Comparison of ENCODE assay signal across 7 cellular contexts in the genomic region with DNA sequence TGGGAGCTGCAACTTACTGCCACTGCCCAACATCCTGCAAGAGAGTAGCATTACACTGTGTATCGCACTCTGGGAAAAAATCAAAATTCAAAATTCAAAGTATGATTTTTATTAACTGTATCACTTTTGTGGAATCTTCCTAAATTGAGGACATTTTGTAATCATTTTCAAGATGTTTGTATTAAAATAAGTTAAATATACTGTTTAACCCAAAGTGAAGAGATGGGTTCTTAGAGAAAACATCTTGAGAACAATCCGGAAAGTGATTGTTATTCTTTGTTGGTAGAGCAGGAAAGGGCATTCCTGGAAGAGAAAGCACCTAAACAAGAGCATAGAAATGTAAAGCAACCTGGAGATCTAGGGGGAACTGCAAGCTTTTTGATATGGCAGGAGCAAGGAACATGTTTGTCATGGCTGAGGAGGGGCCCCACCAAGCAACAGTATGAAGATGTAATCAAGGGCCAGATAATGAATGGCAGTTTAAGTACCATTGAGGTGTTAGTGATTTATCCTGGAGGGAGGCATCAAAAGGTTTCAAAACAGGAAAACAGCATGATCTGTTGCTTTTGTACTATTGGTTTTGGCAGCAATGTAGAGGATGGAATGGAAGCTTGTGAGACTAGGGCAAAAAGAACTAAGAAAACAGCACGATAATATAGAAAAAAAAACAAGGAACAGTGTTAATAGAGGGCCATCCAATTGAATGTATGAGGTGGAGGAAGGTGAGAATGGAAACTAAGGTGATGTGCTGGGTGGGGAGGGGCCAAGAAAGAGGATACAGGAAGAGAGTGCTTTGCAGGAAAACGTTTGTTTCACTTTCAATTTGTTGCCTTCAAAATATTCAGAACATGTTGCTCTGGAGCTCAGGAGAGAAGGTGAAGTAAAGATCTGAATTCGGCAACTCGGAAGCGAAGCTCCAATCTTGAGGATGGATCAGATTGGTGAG. TPM values are rescaled to one million over a fixed set of nuclear protein-coding genes. Genes with fewer than 3 reads are reported as not detected.
DNase-seq lines count a peak whose midpoint lies in the region; ATAC-seq and TF ChIP-seq lines count a peak whose summit lies in the region.

No MANE protein-coding gene starts in this region.

- H3K4me1 Mint-ChIP-seq in activated T-cell treated with anti-CD3 and anti-CD28 coated beads, Interleukin-2, amount 50 U/mL, for 72 hours (ENCODE audit: low read depth) = peaks cover 15% of the 10 kb centered on the region

- H3K9ac ChIP-seq in GM23248 (peak overlapping the region; percentile 58), smooth muscle cell (ENCODE audit: low read depth) (peak overlapping the region; percentile 29)

- peak; percentile 36 for DNase-seq in GM23248
- DNase-seq in M059J (ENCODE audit: low read depth) = peak; percentile 59
- peak; percentile 29 to 35 for DNase-seq in activated T-cell treated with anti-CD3 and anti-CD28 coated beads, Interleukin-2, amount 50 U/mL, for 72 hours
- DNase-seq in hepatocyte (ENCODE audit: low spot score) = peak; percentile 36
- DNase-seq in smooth muscle cell (lab: John Stamatoyannopoulos, UW; ENCODE audit: unreplicated experiment) = no peak
- DNase-seq in 8988T = no peak

- H2AFZ ChIP-seq in GM23248 (peak overlapping the region; percentile 92), hepatocyte (peak overlapping the region; percentile 86), smooth muscle cell (ENCODE audit: low read depth) (peak overlapping the region; percentile 79)

- H3K4me3 Mint-ChIP-seq in activated T-cell treated with anti-CD3 and anti-CD28 coated beads, Interleukin-2, amount 50 U/mL, for 72 hours = peak overlapping the region; percentile 92 to 99

- TF ChIP-seq CTCF in hepatocyte (IDR thresholded peaks at IDR 0.05; ENCODE audit: poor library complexity) (no peak), smooth muscle cell (IDR thresholded peaks at IDR 0.05; ENCODE audit: borderline replicate concordance, insufficient read depth, poor library complexity, severe bottlenecking) (no peak)

- H3K9me3 Mint-ChIP-seq in activated T-cell treated with anti-CD3 and anti-CD28 coated beads, Interleukin-2, amount 50 U/mL, for 72 hours = peaks cover 0 to 5% of the 10 kb centered on the region in 2 donors

- peak; percentile 75 for ATAC-seq in GM18499 (IDR thresholded peaks at IDR 0.05; ENCODE audit: insufficient read depth, unreplicated experiment)
- peak; percentile 79 to 86 for ATAC-seq in activated T-cell treated with anti-CD3 and anti-CD28 coated beads, Interleukin-2, amount 50 U/mL, for 72 hours (replicated peaks in 1 of 2)

- H3K36me3 Mint-ChIP-seq in activated T-cell treated with anti-CD3 and anti-CD28 coated beads, Interleukin-2, amount 50 U/mL, for 72 hours (ENCODE audit: insufficient read depth in 2 of 2) = peaks cover 3 to 4% of the 10 kb centered on the region in 2 donors

- H3K9me3 ChIP-seq in GM23248 (ENCODE audit: low read depth) (no peaks in the 10 kb centered on the region), hepatocyte (ENCODE audit: low read depth) (no peaks in the 10 kb centered on the region), smooth muscle cell (replicated peaks; ENCODE audit: low read depth) (no peaks in the 10 kb centered on the region)

- H3K4me2 ChIP-seq in GM23248 (ENCODE audit: unreplicated experiment) (peak overlapping the region; percentile 50), hepatocyte (peak overlapping the region; percentile 74), smooth muscle cell (peak overlapping the region; percentile 85)

- H3K79me2 ChIP-seq in GM23248 (ENCODE audit: insufficient read depth) (no peaks in the 10 kb centered on the region), hepatocyte (no peaks in the 10 kb centered on the region), smooth muscle cell (ENCODE audit: low read depth) (no peaks in the 10 kb centered on the region)

- in situ Hi-C loops in GM23248 (cut with MboI) = no loop called here

- H4K20me1 ChIP-seq in GM23248 (ENCODE audit: insufficient read depth) (no peaks in the 10 kb centered on the region), hepatocyte (ENCODE audit: insufficient read depth, poor library complexity, severe bottlenecking) (no peaks in the 10 kb centered on the region), smooth muscle cell (ENCODE audit: low read depth) (no peaks in the 10 kb centered on the region)

- H3K4me1 ChIP-seq in GM23248 (ENCODE audit: insufficient read depth) = peaks cover 7% of the 10 kb centered on the region; the same call in 1 of the 2 replicates
- H3K4me1 ChIP-seq in hepatocyte (ENCODE audit: insufficient read depth) = no peaks in the 10 kb centered on the region
- peaks cover 17% of the 10 kb centered on the region for H3K4me1 ChIP-seq in smooth muscle cell (ENCODE audit: low read depth)

- no peaks in the 10 kb centered on the region for H3K27me3 Mint-ChIP-seq in activated T-cell treated with anti-CD3 and anti-CD28 coated beads, Interleukin-2, amount 50 U/mL, for 72 hours (ENCODE audit: low read depth)

- peak overlapping the region; percentile 66 for H3K4me3 ChIP-seq in GM23248
- H3K4me3 ChIP-seq in hepatocyte = peak overlapping the region; percentile 18
- peak overlapping the region; percentile 54 for H3K4me3 ChIP-seq in smooth muscle cell

- no peak overlapping the region for H3K27ac ChIP-seq in GM23248
- peak overlapping the region; percentile 49 for H3K27ac ChIP-seq in hepatocyte
- H3K27ac ChIP-seq in smooth muscle cell (ENCODE audit: low read depth) = no peak overlapping the region

- WGBS in GM23248 (ENCODE audit: low coverage in 1 of 2, low lambda C conversion rate in 2 of 2, missing lambda C conversion rate in 2 of 2), 2 experiments = 51 to 54% methylated on average over 7 of the region's 7 CpGs
- 33% methylated on average over 7 of the region's 7 CpGs for WGBS in hepatocyte (ENCODE audit: low lambda C conversion rate, missing lambda C conversion rate)
- 25% methylated on average over 7 of the region's 7 CpGs for WGBS in smooth muscle cell (ENCODE audit: low lambda C conversion rate)

- H3F3A ChIP-seq in GM23248 (ENCODE audit: insufficient read depth) = no peaks in the 10 kb centered on the region
- no peaks in the 10 kb centered on the region for H3F3A ChIP-seq in smooth muscle cell (ENCODE audit: low read depth)

- peak overlapping the region; percentile 98 for H3K27ac Mint-ChIP-seq in activated T-cell treated with anti-CD3 and anti-CD28 coated beads, Interleukin-2, amount 50 U/mL, for 72 hours

- no peaks in the 10 kb centered on the region for H3K9me2 ChIP-seq in GM23248 (ENCODE audit: insufficient read depth)
- no peaks in the 10 kb centered on the region for H3K9me2 ChIP-seq in hepatocyte (replicated peaks; ENCODE audit: insufficient read depth)

- H3K36me3 ChIP-seq in GM23248 (ENCODE audit: low read depth) (no peaks in the 10 kb centered on the region), hepatocyte (replicated peaks; ENCODE audit: insufficient read depth, low read depth) (no peaks in the 10 kb centered on the region), smooth muscle cell (ENCODE audit: low read depth) (no peaks in the 10 kb centered on the region)

- no peaks in the 10 kb centered on the region for H3K27me3 ChIP-seq in GM23248 (replicated peaks; ENCODE audit: insufficient read depth)
- no peaks in the 10 kb centered on the region for H3K27me3 ChIP-seq in hepatocyte
- H3K27me3 ChIP-seq in smooth muscle cell (ENCODE audit: low read depth) = no peaks in the 10 kb centered on the region

RNA-seq across cellular contexts. Expression of a gene that starts 14.2 kb away (rescaled TPM):
- total RNA-seq in GM23248 (2014; rRNA removed; shearing (Covaris generic)) = 148 and 166 TPM in 2 replicates
- polyA plus RNA-seq in GM23248 (2016; fragmentation: Nextera tagmentation; extraction: Ambion mirVana) = 131 and 136 TPM in 2 replicates
- 98.1 and 130 TPM in 2 replicates for total RNA-seq in M059J (2014; rRNA removed; shearing (Covaris generic))
- 10 to 100 TPM; 41.5 to 60.4 TPM for total RNA-seq in activated T-cell treated with anti-CD3 and anti-CD28 coated beads, Interleukin-2, amount 50 U/mL, for 72 hours
- 88.1 and 97.4 TPM in 2 replicates for total RNA-seq in hepatocyte
- polyA plus RNA-seq in hepatocyte = 81.9 and 87.4 TPM in 2 replicates
- 228 and 237 TPM in 2 replicates for total RNA-seq in smooth muscle cell
- 133 and 163 TPM in 2 replicates for polyA plus RNA-seq in smooth muscle cell

RNA-seq across cellular contexts. Expression of a gene that starts 38.5 kb away (rescaled TPM):
- 4.3 and 5.0 TPM in 2 replicates for total RNA-seq in GM23248 (2014; rRNA removed; shearing (Covaris generic))
- 3.1 and 3.2 TPM in 2 replicates for polyA plus RNA-seq in GM23248 (2016; fragmentation: Nextera tagmentation; extraction: Ambion mirVana)
- total RNA-seq in M059J (2014; rRNA removed; shearing (Covaris generic)) = 0.52 and 0.69 TPM in 2 replicates
- total RNA-seq in activated T-cell treated with anti-CD3 and anti-CD28 coated beads, Interleukin-2, amount 50 U/mL, for 72 hours = under 1 TPM; 0.31 to 0.35 TPM
- total RNA-seq in hepatocyte = 10.3 and 12.6 TPM in 2 replicates
- 3.1 and 3.5 TPM in 2 replicates for polyA plus RNA-seq in hepatocyte
- total RNA-seq in smooth muscle cell = 4.2 and 4.5 TPM in 2 replicates
- 0.08 and 0.59 TPM in 2 replicates for polyA plus RNA-seq in smooth muscle cell

Comparison
In these comparisons a context has a peak if more than half of its experiments do, and no peak if none do; other contexts are left out.
1. DNase-seq: peak in GM23248 (single experiment), M059J (single experiment), activated T-cell treated with anti-CD3 and anti-CD28 coated beads, Interleukin-2, amount 50 U/mL, for 72 hours (2 of 2) and hepatocyte (single experiment); none in smooth muscle cell (single experiment) and 8988T (single experiment).
2. Peak in every context shown above with its lines, with median percentiles within 50 percentile points of each other: H2AFZ ChIP-seq, H3K4me2 ChIP-seq and H3K4me3 ChIP-seq.